22 cellular contexts compared by ENCODE assay signal in genomic region chr12:95701722-95702418, GRCh38.
DNase-seq lines count a peak whose midpoint lies in the region; ATAC-seq and TF ChIP-seq lines count a peak whose summit lies in the region.
"Had no signal": no experiment of that assay in that cellular context is flagged by ENCODE, and none has a peak within 500 bp of the region (broad histone marks: within the 10 kb centered on the region; RNA-seq: fewer than 3 reads in every experiment).

No MANE protein-coding gene starts in this region.

- intact Hi-C loops in ascending aorta (cut with DNase I): loop anchor here (2.0 to 5.0 kb wide), 2 partner anchors 35 to 93 kb away; no protein-coding TSS in a partner anchor

- peak overlapping the region; percentile 6; the same call in 1 of the 2 replicates for H3K4me3 Mint-ChIP-seq in HFFc6
- H3K4me3 Mint-ChIP-seq in activated T-cell treated with anti-CD3 and anti-CD28 coated beads, Interleukin-2, amount 50 U/mL, for 72 hours: no peak overlapping the region
- H3K4me3 Mint-ChIP-seq: activated CD4-positive, alpha-beta T cell treated with anti-CD3 and anti-CD28 coated beads, Interleukin-2, amount 10 ng/mL, durations not matched to agents 24 days and 14 days; activated CD8-positive, alpha-beta memory T cell treated with anti-CD3 and anti-CD28 coated beads, Interleukin-2, amount 10 ng/mL, durations not matched to agents 7 days and 5 days; activated naive CD8-positive, alpha-beta T cell; natural killer cell had no signal

- no peak for ATAC-seq in activated T-cell treated with anti-CD3 and anti-CD28 coated beads, Interleukin-2, amount 50 U/mL, for 72 hours (replicated peaks in 1 of 2)
- ATAC-seq in HG02798 (IDR thresholded peaks at IDR 0.05; ENCODE audit: poor library complexity, unreplicated experiment): no peak
- ATAC-seq: activated CD8-positive, alpha-beta memory T cell treated with anti-CD3 and anti-CD28 coated beads, Interleukin-2, amount 10 ng/mL, durations not matched to agents 7 days and 5 days; natural killer cell; right lobe of liver had no signal

- peaks cover 21% of the 10 kb centered on the region for H3K36me3 Mint-ChIP-seq in HFFc6 (ENCODE audit: low read depth)
- no peaks in the 10 kb centered on the region for H3K36me3 Mint-ChIP-seq in activated T-cell treated with anti-CD3 and anti-CD28 coated beads, Interleukin-2, amount 50 U/mL, for 72 hours (ENCODE audit: insufficient read depth in 2 of 2)
- H3K36me3 Mint-ChIP-seq: activated CD8-positive, alpha-beta memory T cell treated with anti-CD3 and anti-CD28 coated beads, Interleukin-2, amount 10 ng/mL, durations not matched to agents 7 days and 5 days; activated naive CD8-positive, alpha-beta T cell; natural killer cell had no signal

- H3K9me3 ChIP-seq in ascending aorta: no peaks in the 10 kb centered on the region
- H3K9me3 ChIP-seq: ovary, right lobe of liver, upper lobe of left lung had no signal

- H3K27ac ChIP-seq in ACC112 (ENCODE audit: low read depth, low read length) (peak overlapping the region; percentile 67), ascending aorta (peak overlapping the region; percentile 0 to 70)
- H3K27ac ChIP-seq: C4-2B, KMS-11, upper lobe of left lung had no signal

- DNase-seq in HFFc6 (no peak), ascending aorta (ENCODE audit: low spot score in 2 of 2) (no peak), kidney tubule cell (ENCODE audit: low spot score) (peak; percentile 83)
- DNase-seq in activated T-cell treated with anti-CD3 and anti-CD28 coated beads, Interleukin-2, amount 50 U/mL, for 72 hours: no peak
- DNase-seq in activated naive CD4-positive, alpha-beta T cell (lab: John Stamatoyannopoulos, UW): no peak
- no peak for DNase-seq in stimulated activated CD4-positive, alpha-beta T cell treated with anti-CD3 and anti-CD28 coated beads, Interleukin-12 subunit alpha, Interleukin-12 subunit beta, amount 100 ng/mL, for 4 hours
- DNase-seq: activated CD4-positive, alpha-beta T cell treated with anti-CD3 and anti-CD28 coated beads, Interleukin-2, amount 10 ng/mL, durations not matched to agents 24 days and 14 days; activated CD8-positive, alpha-beta memory T cell treated with anti-CD3 and anti-CD28 coated beads, Interleukin-2, amount 10 ng/mL, durations not matched to agents 7 days and 5 days; effector CD8-positive, alpha-beta T cell; natural killer cell; NCI-H1048; NCI-H187; NCI-H345; NCI-H82; ovary; right lobe of liver; upper lobe of left lung had no signal

- TF ChIP-seq CTCF in HFFc6 (IDR thresholded peaks at IDR 0.05) (no peak), ascending aorta (IDR thresholded peaks at IDR 0.05) (no peak)

- no peak overlapping the region for H2AFZ ChIP-seq in ACC112 (ENCODE audit: low read length, unreplicated experiment)

- H3K4me1 Mint-ChIP-seq in HFFc6 (ENCODE audit: low read depth): peaks cover 30% of the 10 kb centered on the region
- H3K4me1 Mint-ChIP-seq in activated T-cell treated with anti-CD3 and anti-CD28 coated beads, Interleukin-2, amount 50 U/mL, for 72 hours (ENCODE audit: low read depth): no peaks in the 10 kb centered on the region
- H3K4me1 Mint-ChIP-seq: activated CD4-positive, alpha-beta T cell treated with anti-CD3 and anti-CD28 coated beads, Interleukin-2, amount 10 ng/mL, durations not matched to agents 24 days and 14 days; natural killer cell had no signal

- no peaks in the 10 kb centered on the region for H3K36me3 ChIP-seq in ACC112 (ENCODE audit: insufficient read depth, low read length)
- H3K36me3 ChIP-seq in ascending aorta: no peaks in the 10 kb centered on the region
- H3K36me3 ChIP-seq: ovary, right lobe of liver, upper lobe of left lung had no signal

- no peaks in the 10 kb centered on the region for H3K79me2 ChIP-seq in ACC112 (ENCODE audit: control insufficient read depth, insufficient read depth, low read length, unreplicated experiment)

- peaks cover 4% of the 10 kb centered on the region; the same call in 1 of the 2 replicates for H3K27me3 Mint-ChIP-seq in HFFc6 (ENCODE audit: insufficient read depth)
- H3K27me3 Mint-ChIP-seq in activated T-cell treated with anti-CD3 and anti-CD28 coated beads, Interleukin-2, amount 50 U/mL, for 72 hours (ENCODE audit: low read depth): peaks cover 5% of the 10 kb centered on the region

- H3K27me3 ChIP-seq in ACC112 (ENCODE audit: insufficient read depth, low read length) (no peaks in the 10 kb centered on the region), ascending aorta (no peaks in the 10 kb centered on the region)
- H3K27me3 ChIP-seq: ovary, right lobe of liver, upper lobe of left lung had no signal

- H3K9me3 Mint-ChIP-seq in HFFc6: no peaks in the 10 kb centered on the region
- no peaks in the 10 kb centered on the region for H3K9me3 Mint-ChIP-seq in activated T-cell treated with anti-CD3 and anti-CD28 coated beads, Interleukin-2, amount 50 U/mL, for 72 hours
- H3K9me3 Mint-ChIP-seq: activated CD4-positive, alpha-beta T cell treated with anti-CD3 and anti-CD28 coated beads, Interleukin-2, amount 10 ng/mL, durations not matched to agents 24 days and 14 days; natural killer cell had no signal

- peak overlapping the region; percentile 92; the same call in 1 of the 2 replicates for H3K27ac Mint-ChIP-seq in HFFc6
- no peak overlapping the region for H3K27ac Mint-ChIP-seq in activated T-cell treated with anti-CD3 and anti-CD28 coated beads, Interleukin-2, amount 50 U/mL, for 72 hours
- H3K27ac Mint-ChIP-seq: activated CD4-positive, alpha-beta T cell treated with anti-CD3 and anti-CD28 coated beads, Interleukin-2, amount 10 ng/mL, durations not matched to agents 24 days and 14 days; activated CD8-positive, alpha-beta memory T cell treated with anti-CD3 and anti-CD28 coated beads, Interleukin-2, amount 10 ng/mL, durations not matched to agents 7 days and 5 days; activated naive CD8-positive, alpha-beta T cell; natural killer cell had no signal

- H3K4me3 ChIP-seq in ACC112 (ENCODE audit: low read depth, low read length): no peak overlapping the region
- no peak overlapping the region for H3K4me3 ChIP-seq in ascending aorta
- H3K4me3 ChIP-seq: ovary, right lobe of liver, upper lobe of left lung had no signal

- H3K4me1 ChIP-seq in ACC112 (ENCODE audit: control insufficient read depth, insufficient read depth, low read length, unreplicated experiment) (peaks cover 17% of the 10 kb centered on the region), ascending aorta (peaks cover 7 to 24% of the 10 kb centered on the region in 2 donors)
